Comparison of ENCODE assay signal across 11 cellular contexts in the genomic region with DNA sequence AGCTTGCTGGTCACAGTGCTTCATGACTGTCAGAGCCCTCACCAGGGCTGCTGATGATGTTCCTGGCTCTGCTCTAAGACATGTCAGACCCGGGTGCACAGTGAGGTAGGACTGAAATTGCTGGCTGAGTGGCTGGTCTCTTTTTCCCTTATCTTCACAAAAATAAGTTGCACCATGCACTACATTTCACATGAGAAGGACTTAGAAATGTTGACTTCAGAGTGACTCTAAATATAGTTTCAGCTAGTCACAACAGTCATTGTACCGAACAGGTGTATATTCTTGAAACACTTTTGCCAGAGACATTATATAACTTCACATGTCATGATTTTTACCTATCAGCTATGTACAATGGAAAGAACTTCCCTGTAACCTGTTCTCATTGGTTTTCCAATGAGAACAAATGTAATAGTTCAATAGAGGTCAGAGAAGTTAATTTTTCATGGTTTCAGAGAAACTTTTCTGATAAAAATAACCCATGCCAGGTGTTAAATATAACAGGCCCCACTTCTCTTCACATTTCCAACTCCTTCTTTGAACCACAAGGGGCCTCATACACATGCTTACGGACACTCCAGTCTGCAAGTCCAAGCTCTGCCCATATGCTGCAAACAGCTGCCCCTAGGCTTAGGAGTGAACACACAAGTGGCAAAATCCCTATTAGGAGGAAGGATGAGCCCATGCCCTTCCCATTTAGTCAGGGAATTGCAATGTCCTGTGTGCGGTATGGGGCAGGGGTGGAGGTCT.
DNase-seq lines count a peak whose midpoint lies in the region; ATAC-seq and TF ChIP-seq lines count a peak whose summit lies in the region.
"Had no signal": no experiment of that assay in that cellular context is flagged by ENCODE, and none has a peak within 500 bp of the region (broad histone marks: within the 10 kb centered on the region; RNA-seq: fewer than 3 reads in every experiment).

No MANE protein-coding gene starts in this region.

- peak overlapping the region; percentile 8 to 45 for H3K4me3 Mint-ChIP-seq in activated T-cell treated with anti-CD3 and anti-CD28 coated beads, Interleukin-2, amount 50 U/mL, for 72 hours
- H3K4me3 Mint-ChIP-seq in activated T-cell treated with anti-CD3 and anti-CD28 coated beads, Interleukin-2, amount 50 U/mL, for 4 hours: no peak overlapping the region
- H3K4me3 Mint-ChIP-seq in mesothelial cell of epicardium: no peak overlapping the region

- H3K9me3 Mint-ChIP-seq in activated T-cell treated with anti-CD3 and anti-CD28 coated beads, Interleukin-2, amount 50 U/mL, for 72 hours: no peaks in the 10 kb centered on the region
- no peaks in the 10 kb centered on the region for H3K9me3 Mint-ChIP-seq in activated T-cell treated with anti-CD3 and anti-CD28 coated beads, Interleukin-2, amount 50 U/mL, for 4 hours
- H3K9me3 Mint-ChIP-seq in mesothelial cell of epicardium: no peaks in the 10 kb centered on the region

- ATAC-seq in activated T-cell treated with anti-CD3 and anti-CD28 coated beads, Interleukin-2, amount 50 U/mL, for 72 hours (replicated peaks in 1 of 2): no peak
- no peak for ATAC-seq in activated T-cell treated with anti-CD3 and anti-CD28 coated beads, Interleukin-2, amount 50 U/mL, for 4 hours
- ATAC-seq in GM21737 (IDR thresholded peaks at IDR 0.05; ENCODE audit: unreplicated experiment) (peak; percentile 49), HG03521 (IDR thresholded peaks at IDR 0.05; ENCODE audit: unreplicated experiment) (peak; percentile 67)

- H3K27me3 Mint-ChIP-seq in activated T-cell treated with anti-CD3 and anti-CD28 coated beads, Interleukin-2, amount 50 U/mL, for 72 hours (ENCODE audit: low read depth): no peaks in the 10 kb centered on the region
- no peaks in the 10 kb centered on the region for H3K27me3 Mint-ChIP-seq in activated T-cell treated with anti-CD3 and anti-CD28 coated beads, Interleukin-2, amount 50 U/mL, for 4 hours (ENCODE audit: low read depth)
- H3K27me3 Mint-ChIP-seq in mesothelial cell of epicardium (ENCODE audit: low read depth): no peaks in the 10 kb centered on the region

- peak overlapping the region; percentile 78 for H3K27ac Mint-ChIP-seq in activated T-cell treated with anti-CD3 and anti-CD28 coated beads, Interleukin-2, amount 50 U/mL, for 72 hours
- peak overlapping the region; percentile 22 for H3K27ac Mint-ChIP-seq in mesothelial cell of epicardium

- H3K4me1 Mint-ChIP-seq in activated T-cell treated with anti-CD3 and anti-CD28 coated beads, Interleukin-2, amount 50 U/mL, for 72 hours (ENCODE audit: low read depth): peaks cover 83% of the 10 kb centered on the region
- peaks cover 52% of the 10 kb centered on the region for H3K4me1 Mint-ChIP-seq in activated T-cell treated with anti-CD3 and anti-CD28 coated beads, Interleukin-2, amount 50 U/mL, for 4 hours (ENCODE audit: low read depth)
- H3K4me1 Mint-ChIP-seq in mesothelial cell of epicardium: peaks cover 27% of the 10 kb centered on the region

- TF ChIP-seq CTCF in mesothelial cell of epicardium (IDR thresholded peaks at IDR 0.05; ENCODE audit: unreplicated experiment): no peak

- DNase-seq in activated T-cell treated with anti-CD3 and anti-CD28 coated beads, Interleukin-2, amount 50 U/mL, for 72 hours: no peak
- no peak for DNase-seq in activated T-cell treated with anti-CD3 and anti-CD28 coated beads, Interleukin-2, amount 50 U/mL, for 4 hours
- DNase-seq in mesothelial cell of epicardium (ENCODE audit: low spot score in 2 of 2, unreplicated experiment in 2 of 2) (no peak), SKM-1 (lab: John Stamatoyannopoulos, UW; ENCODE audit: unreplicated experiment) (no peak), amygdala (lab: John Stamatoyannopoulos, UW) (no peak)
- no peak for DNase-seq in activated naive CD4-positive, alpha-beta T cell treated with Interleukin-2 at 50 U/mL for 16 hours
- DNase-seq: activated gamma-delta T cell; OCI-M1; stimulated activated CD4-positive, alpha-beta T cell treated with anti-CD3 and anti-CD28 coated beads, Interleukin-4, amount 100 ng/mL, for 4 hours had no signal

- H3K36me3 Mint-ChIP-seq in activated T-cell treated with anti-CD3 and anti-CD28 coated beads, Interleukin-2, amount 50 U/mL, for 72 hours (ENCODE audit: insufficient read depth in 2 of 2): peaks cover 24 to 57% of the 10 kb centered on the region in 2 donors
- H3K36me3 Mint-ChIP-seq in activated T-cell treated with anti-CD3 and anti-CD28 coated beads, Interleukin-2, amount 50 U/mL, for 4 hours (ENCODE audit: insufficient read depth): peaks cover 64% of the 10 kb centered on the region
- H3K36me3 Mint-ChIP-seq in mesothelial cell of epicardium: peaks cover 31% of the 10 kb centered on the region

Comparison
In these comparisons a context has a peak if more than half of its experiments do, and no peak if none do; other contexts are left out.
1. H3K4me3 Mint-ChIP-seq: peak in activated T-cell treated with anti-CD3 and anti-CD28 coated beads, Interleukin-2, amount 50 U/mL, for 72 hours (2 of 2); none in activated T-cell treated with anti-CD3 and anti-CD28 coated beads, Interleukin-2, amount 50 U/mL, for 4 hours (single experiment) and mesothelial cell of epicardium (single experiment).
2. ATAC-seq: peak in GM21737 (single experiment) and HG03521 (single experiment); none in activated T-cell treated with anti-CD3 and anti-CD28 coated beads, Interleukin-2, amount 50 U/mL, for 72 hours (0 of 2) and activated T-cell treated with anti-CD3 and anti-CD28 coated beads, Interleukin-2, amount 50 U/mL, for 4 hours (0 of 2).